24 cellular contexts compared by ENCODE assay signal in genomic region chr9:114425126-114425525, GRCh38.
"Had no signal": no experiment of that assay in that cellular context is flagged by ENCODE, and none has a peak within 500 bp of the region (broad histone marks: within the 10 kb centered on the region; RNA-seq: fewer than 3 reads in every experiment).

No MANE protein-coding gene starts in this region.

- H3K27me3 ChIP-seq: colonic mucosa, gastrocnemius medialis, pancreas, right lobe of liver, stomach, thyroid gland had no signal

- H3K9me3 ChIP-seq: colonic mucosa, gastrocnemius medialis, lower lobe of right lung, pancreas, right lobe of liver, stomach, thyroid gland had no signal

- DNase-seq: colonic mucosa; effector CD8-positive, alpha-beta T cell; endodermal cell; foreskin fibroblast; gastrocnemius medialis; head of caudate nucleus; left ventricle myocardium superior; lower lobe of right lung; natural killer cell; occipital lobe; retina; stimulated activated CD4-positive, alpha-beta T cell treated with anti-CD3 and anti-CD28 coated beads, Interleukin-2, amount 100 ng/mL, for 24 hours; stimulated activated CD4-positive, alpha-beta T cell treated with anti-CD3 and anti-CD28 coated beads, Interleukin-4, amount 100 ng/mL, for 24 hours; stimulated activated naive CD4-positive, alpha-beta T cell treated with Interleukin-2 at 50 U/mL for 16 hours; stomach; thyroid gland; trophoblast cell had no signal

- H3K4me3 Mint-ChIP-seq: dendritic cell treated with granulocyte-macrophage colony-stimulating factor and Interleukin-4, amounts not matched to agents 40 ng/mL and 50 ng/mL, for 4 days; endodermal cell; natural killer cell; stimulated activated effector memory CD8-positive, alpha-beta T cell treated with anti-CD3 and anti-CD28 coated beads, Interleukin-12 subunit alpha, Interleukin-12 subunit beta, amount 100 ng/mL, for 72 hours had no signal

- H3K27ac ChIP-seq: colonic mucosa, epithelial cell of prostate, gastrocnemius medialis, lower lobe of right lung, pancreas, right lobe of liver, stomach, thyroid gland had no signal

- H3K9me3 Mint-ChIP-seq: dendritic cell treated with granulocyte-macrophage colony-stimulating factor and Interleukin-4, amounts not matched to agents 40 ng/mL and 50 ng/mL, for 4 days; endodermal cell; natural killer cell; stimulated activated effector memory CD8-positive, alpha-beta T cell treated with anti-CD3 and anti-CD28 coated beads, Interleukin-12 subunit alpha, Interleukin-12 subunit beta, amount 100 ng/mL, for 72 hours had no signal

- ATAC-seq: esophagus mucosa; gastrocnemius medialis; left ventricle myocardium superior; lower lobe of right lung; natural killer cell; pancreas; right lobe of liver; stimulated activated effector memory CD8-positive, alpha-beta T cell treated with anti-CD3 and anti-CD28 coated beads, Interleukin-12 subunit alpha, Interleukin-12 subunit beta, amount 100 ng/mL, for 72 hours had no signal

- H3K4me3 ChIP-seq: colonic mucosa, gastrocnemius medialis, lower lobe of right lung, pancreas, right lobe of liver, smooth muscle cell, stomach, thyroid gland had no signal

- H3K36me3 Mint-ChIP-seq: natural killer cell had no signal

- H3K4me2 ChIP-seq: smooth muscle cell had no signal

- H3K4me1 Mint-ChIP-seq: natural killer cell had no signal

- H3K36me3 ChIP-seq: colonic mucosa, gastrocnemius medialis, lower lobe of right lung, pancreas, right lobe of liver, thyroid gland had no signal

- H3K27ac Mint-ChIP-seq: dendritic cell treated with granulocyte-macrophage colony-stimulating factor and Interleukin-4, amounts not matched to agents 40 ng/mL and 50 ng/mL, for 4 days; endodermal cell had no signal

- H3K4me1 ChIP-seq: colonic mucosa, gastrocnemius medialis, lower lobe of right lung, pancreas, right lobe of liver, stomach, thyroid gland had no signal
